In genomic region chr9:89549031-89549644, GRCh38 we compare ENCODE assay signal across 8 cellular contexts. TPM values are rescaled to one million over a fixed set of nuclear protein-coding genes. Genes with fewer than 3 reads are reported as not detected.
DNase-seq lines count a peak whose midpoint lies in the region; ATAC-seq and TF ChIP-seq lines count a peak whose summit lies in the region.

No MANE protein-coding gene starts in this region.

- peaks cover 3% of the 10 kb centered on the region for H3K4me1 Mint-ChIP-seq in MCF 10A (ENCODE audit: insufficient read depth, unreplicated experiment)

- H3K36me3 Mint-ChIP-seq in MCF 10A (ENCODE audit: insufficient read depth, unreplicated experiment) = no peaks in the 10 kb centered on the region

- H3K27me3 ChIP-seq in WERI-Rb-1 (ENCODE audit: insufficient read depth, low read depth, severe bottlenecking) = no peaks in the 10 kb centered on the region

- H3K27ac ChIP-seq in WERI-Rb-1 = no peak overlapping the region

- intact Hi-C loops in MCF 10A (cut with micrococcal nuclease) = loop anchor here (1.0 to 2.0 kb wide), 3 partner anchors 139 to 230 kb away; no protein-coding TSS in a partner anchor

- POLR2A ChIA-PET in MCF 10A (lab: Yijun Ruan, JAX) = interaction anchor here (1.0 to 2.3 kb wide), 8 partner anchors 161 to 237 kb away, joined by 3 to 13 read pairs (median 6); partner anchors contain the start of gene SECISBP2

- H3K36me3 ChIP-seq in WERI-Rb-1 = no peaks in the 10 kb centered on the region

- H3K9me3 Mint-ChIP-seq in MCF 10A (ENCODE audit: unreplicated experiment) = peaks cover 8% of the 10 kb centered on the region

- CTCF ChIA-PET in MCF 10A (lab: Yijun Ruan, JAX) = interaction anchor here (0.6 to 4.0 kb wide), 49 partner anchors 9 to 554 kb away, joined by 3 to 33 read pairs (median 4); partner anchors contain the start of genes CKS2 and SECISBP2

- no peak overlapping the region for H3K4me3 Mint-ChIP-seq in MCF 10A (ENCODE audit: unreplicated experiment)

- BruUV-seq in MCF 10A (replicated peaks; lab: Mats Ljungman, UMichigan) = no TSS peak

- peak; percentile 90 for TF ChIP-seq CTCF in WERI-Rb-1 (IDR thresholded peaks at IDR 0.05; ENCODE audit: low read depth, low read length)
- peak; percentile 83 for TF ChIP-seq CTCF in MCF 10A (IDR thresholded peaks at IDR 0.05; ENCODE audit: unreplicated experiment)

- H3K4me3 ChIP-seq in WERI-Rb-1 (ENCODE audit: low read depth, low read length) = no peak overlapping the region

- peak; percentile 87 for ATAC-seq in HG02884 (IDR thresholded peaks at IDR 0.05; ENCODE audit: unreplicated experiment)

- no peaks in the 10 kb centered on the region for H3K27me3 Mint-ChIP-seq in MCF 10A (ENCODE audit: insufficient read depth, unreplicated experiment)

- DNase-seq in NCI-H524 (lab: John Stamatoyannopoulos, UW) = peak; percentile 0 to 30
- DNase-seq in NCI-H524 treated with DMSO at 0.1 percent for 48 hours (lab: John Stamatoyannopoulos, UW) = no peak
- DNase-seq in NCI-H2081 treated with DMSO at 0.1 percent for 48 hours (lab: John Stamatoyannopoulos, UW) = peak; percentile 38
- peak; percentile 75 for DNase-seq in WERI-Rb-1
- peak; percentile 74 for DNase-seq in MCF 10A (ENCODE audit: unreplicated experiment)
- DNase-seq in islet precursor cell = peak; percentile 77
- DNase-seq in stimulated activated CD4-positive, alpha-beta T cell treated with anti-CD3 and anti-CD28 coated beads, Interleukin-2, amount 100 ng/mL, for 4 hours (ENCODE audit: low read depth) = peak; percentile 75

- H3K9me3 ChIP-seq in WERI-Rb-1 (ENCODE audit: severe bottlenecking) = peaks cover 6% of the 10 kb centered on the region

- H3K27ac Mint-ChIP-seq in MCF 10A (ENCODE audit: low read depth, unreplicated experiment) = no peak overlapping the region

RNA-seq across cellular contexts. Expression of gene SEMA4D, which starts 51.2 kb away (rescaled TPM):
- total RNA-seq in MCF 10A (2022) = 4.2 and 7.4 TPM in 2 replicates

RNA-seq across cellular contexts. Expression of gene GADD45G, which starts 55.7 kb away (rescaled TPM):
- total RNA-seq in MCF 10A (2022) = 0.69 TPM in 1 of 2 replicates, not detected in the other
